Comparison of ENCODE assay signal across 1 cellular context in the genomic region with DNA sequence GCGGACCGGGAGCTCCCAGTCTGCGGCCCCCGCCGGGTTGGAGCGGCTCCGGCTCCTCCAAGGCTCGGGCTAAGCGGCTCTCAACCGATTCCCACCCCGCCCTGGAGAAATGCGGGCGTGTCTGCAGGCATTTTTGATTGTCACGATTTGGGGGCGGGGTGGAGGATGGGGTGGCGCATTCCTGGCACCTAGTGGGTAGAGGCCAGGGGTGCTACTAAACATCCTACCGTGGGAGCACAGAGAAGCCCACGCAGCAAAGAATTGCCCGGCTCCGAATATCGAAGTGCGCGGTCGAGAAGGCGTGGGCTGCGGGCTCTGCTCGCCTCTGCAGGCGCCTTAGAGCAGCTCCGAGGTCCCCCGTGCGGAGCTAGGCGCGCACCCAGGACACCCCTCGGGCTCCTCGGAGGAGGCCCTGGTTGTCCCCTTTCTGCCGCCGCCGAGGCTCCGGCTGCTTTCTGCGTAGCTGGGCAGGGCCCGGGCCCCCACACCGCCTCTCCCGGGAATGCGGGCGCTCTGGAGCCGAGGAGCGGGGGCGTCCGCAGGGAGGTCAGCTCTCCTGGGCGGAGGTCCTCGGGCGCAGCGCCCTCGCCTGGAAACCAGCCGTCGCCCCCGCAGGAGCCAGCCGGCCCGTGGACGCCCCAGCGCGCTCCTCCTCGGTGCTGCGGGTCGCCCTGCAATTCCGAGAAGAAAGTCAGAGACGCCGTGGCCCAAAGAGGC.
A peak's percentile ranks its signal among the peaks of the same experiment; 100 is the strongest.
TF ChIP-seq lines count a peak whose summit lies in the region.

No MANE protein-coding gene starts in this region.

TF ChIP-seq in K562, 482 proteins besides CTCF, POLR2A, EP300 and RAD21 (continued from another document and continues in another):
- TF ChIP-seq, protein P1, sequence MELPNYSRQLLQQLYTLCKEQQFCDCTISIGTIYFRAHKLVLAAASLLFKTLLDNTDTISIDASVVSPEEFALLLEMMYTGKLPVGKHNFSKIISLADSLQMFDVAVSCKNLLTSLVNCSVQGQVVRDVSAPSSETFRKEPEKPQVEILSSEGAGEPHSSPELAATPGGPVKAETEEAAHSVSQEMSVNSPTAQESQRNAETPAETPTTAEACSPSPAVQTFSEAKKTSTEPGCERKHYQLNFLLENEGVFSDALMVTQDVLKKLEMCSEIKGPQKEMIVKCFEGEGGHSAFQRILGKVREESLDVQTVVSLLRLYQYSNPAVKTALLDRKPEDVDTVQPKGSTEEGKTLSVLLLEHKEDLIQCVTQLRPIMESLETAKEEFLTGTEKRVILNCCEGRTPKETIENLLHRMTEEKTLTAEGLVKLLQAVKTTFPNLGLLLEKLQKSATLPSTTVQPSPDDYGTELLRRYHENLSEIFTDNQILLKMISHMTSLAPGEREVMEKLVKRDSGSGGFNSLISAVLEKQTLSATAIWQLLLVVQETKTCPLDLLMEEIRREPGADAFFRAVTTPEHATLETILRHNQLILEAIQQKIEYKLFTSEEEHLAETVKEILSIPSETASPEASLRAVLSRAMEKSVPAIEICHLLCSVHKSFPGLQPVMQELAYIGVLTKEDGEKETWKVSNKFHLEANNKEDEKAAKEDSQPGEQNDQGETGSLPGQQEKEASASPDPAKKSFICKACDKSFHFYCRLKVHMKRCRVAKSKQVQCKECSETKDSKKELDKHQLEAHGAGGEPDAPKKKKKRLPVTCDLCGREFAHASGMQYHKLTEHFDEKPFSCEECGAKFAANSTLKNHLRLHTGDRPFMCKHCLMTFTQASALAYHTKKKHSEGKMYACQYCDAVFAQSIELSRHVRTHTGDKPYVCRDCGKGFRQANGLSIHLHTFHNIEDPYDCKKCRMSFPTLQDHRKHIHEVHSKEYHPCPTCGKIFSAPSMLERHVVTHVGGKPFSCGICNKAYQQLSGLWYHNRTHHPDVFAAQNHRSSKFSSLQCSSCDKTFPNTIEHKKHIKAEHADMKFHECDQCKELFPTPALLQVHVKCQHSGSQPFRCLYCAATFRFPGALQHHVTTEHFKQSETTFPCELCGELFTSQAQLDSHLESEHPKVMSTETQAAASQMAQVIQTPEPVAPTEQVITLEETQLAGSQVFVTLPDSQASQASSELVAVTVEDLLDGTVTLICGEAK (IDR thresholded peaks at IDR 0.05): 0 out of 2 replicates have a peak, but pooled peaks have one; percentile 4
- TF ChIP-seq, protein P1 (CRISPR knock-in tag; IDR thresholded peaks at IDR 0.05): no peak
- no peak for TF ChIP-seq HMGN3 (IDR thresholded peaks at IDR 0.05; ENCODE audit: borderline replicate concordance, extremely low read depth, insufficient read length, low read depth, low read length)
- 0 out of 2 replicates have a peak, but pooled peaks have one; percentile 27 for TF ChIP-seq SP1 (CRISPR knock-in tag; IDR thresholded peaks at IDR 0.05)
- TF ChIP-seq SP2 (IDR thresholded peaks at IDR 0.05; ENCODE audit: extremely low read depth, low read depth, low read length, poor library complexity, severe bottlenecking): no peak
- no peak for TF ChIP-seq ZNF586 (CRISPR knock-in tag; conservative IDR thresholded peaks at IDR 0.05)
- TF ChIP-seq CTCFL (IDR thresholded peaks at IDR 0.05; ENCODE audit: borderline replicate concordance, insufficient read depth, low read depth, low read length, poor library complexity, severe bottlenecking): peak; percentile 2
- no peak for TF ChIP-seq ZEB2 (IDR thresholded peaks at IDR 0.05)
- TF ChIP-seq HNRNPLL (IDR thresholded peaks at IDR 0.05; ENCODE audit: low read depth, low read length, poor library complexity, severe bottlenecking): peak; percentile 12
- no peak for TF ChIP-seq PURB (CRISPR knock-in tag; IDR thresholded peaks at IDR 0.05; ENCODE audit: low read depth)
- peak; percentile 71; the same call in 1 of the 2 replicates for TF ChIP-seq MTA3 (IDR thresholded peaks at IDR 0.05; ENCODE audit: borderline replicate concordance)
- TF ChIP-seq NR2C2 (CRISPR knock-in tag; IDR thresholded peaks at IDR 0.05): no peak
- no peak for TF ChIP-seq NR2C2 (tag; IDR thresholded peaks at IDR 0.05)
- no peak for TF ChIP-seq DIDO1 (tag; IDR thresholded peaks at IDR 0.05; ENCODE audit: low read depth)
- TF ChIP-seq PCBP1 (IDR thresholded peaks at IDR 0.05; ENCODE audit: low read depth, low read length, poor library complexity, severe bottlenecking): peak; percentile 50
- peak; percentile 28; the same call in 1 of the 2 replicates for TF ChIP-seq GATAD2A (IDR thresholded peaks at IDR 0.05)
- TF ChIP-seq NR3C1 (CRISPR knock-in tag; IDR thresholded peaks at IDR 0.05): no peak
- TF ChIP-seq, protein P2, sequence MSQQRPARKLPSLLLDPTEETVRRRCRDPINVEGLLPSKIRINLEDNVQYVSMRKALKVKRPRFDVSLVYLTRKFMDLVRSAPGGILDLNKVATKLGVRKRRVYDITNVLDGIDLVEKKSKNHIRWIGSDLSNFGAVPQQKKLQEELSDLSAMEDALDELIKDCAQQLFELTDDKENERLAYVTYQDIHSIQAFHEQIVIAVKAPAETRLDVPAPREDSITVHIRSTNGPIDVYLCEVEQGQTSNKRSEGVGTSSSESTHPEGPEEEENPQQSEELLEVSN (IDR thresholded peaks at IDR 0.05; ENCODE audit: borderline replicate concordance in 1 of 2, extremely low read depth in 1 of 2, insufficient read depth in 1 of 2, insufficient read length in 1 of 2, low read depth in 1 of 2, low read length in 1 of 2, poor library complexity in 1 of 2, severe bottlenecking in 1 of 2): peak; percentile 24 to 58
- no peak for TF ChIP-seq E2F5 (CRISPR knock-in tag; IDR thresholded peaks at IDR 0.05)
- TF ChIP-seq HDAC2 (IDR thresholded peaks at IDR 0.05): 0 out of 2 replicates have a peak, but pooled peaks have one; percentile 46
- TF ChIP-seq KLF6 (CRISPR knock-in tag; IDR thresholded peaks at IDR 0.05; ENCODE audit: borderline replicate concordance): no peak
- TF ChIP-seq, protein P3, sequence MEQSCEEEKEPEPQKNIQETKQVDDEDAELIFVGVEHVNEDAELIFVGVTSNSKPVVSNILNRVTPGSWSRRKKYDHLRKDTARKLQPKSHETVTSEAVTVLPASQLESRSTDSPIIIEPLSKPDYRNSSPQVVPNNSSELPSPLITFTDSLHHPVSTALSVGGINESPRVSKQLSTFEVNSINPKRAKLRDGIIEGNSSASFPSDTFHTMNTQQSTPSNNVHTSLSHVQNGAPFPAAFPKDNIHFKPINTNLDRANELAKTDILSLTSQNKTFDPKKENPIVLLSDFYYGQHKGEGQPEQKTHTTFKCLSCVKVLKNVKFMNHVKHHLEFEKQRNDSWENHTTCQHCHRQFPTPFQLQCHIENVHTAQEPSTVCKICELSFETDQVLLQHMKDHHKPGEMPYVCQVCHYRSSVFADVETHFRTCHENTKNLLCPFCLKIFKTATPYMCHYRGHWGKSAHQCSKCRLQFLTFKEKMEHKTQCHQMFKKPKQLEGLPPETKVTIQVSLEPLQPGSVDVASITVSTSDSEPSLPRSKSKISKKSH (CRISPR knock-in tag; IDR thresholded peaks at IDR 0.05): no peak
- 0 out of 2 replicates have a peak, but pooled peaks have one; percentile 28 for TF ChIP-seq KLF13 (tag; IDR thresholded peaks at IDR 0.05; ENCODE audit: borderline replicate concordance, low read depth)
- TF ChIP-seq HINFP (tag; conservative IDR thresholded peaks at IDR 0.05; ENCODE audit: low read depth): no peak
- no peak for TF ChIP-seq NR4A1 (CRISPR knock-in tag; IDR thresholded peaks at IDR 0.05)
- no peak for TF ChIP-seq NR4A1 (tag; IDR thresholded peaks at IDR 0.05)
- no peak for TF ChIP-seq DDX20 (tag; IDR thresholded peaks at IDR 0.05; ENCODE audit: low read depth)
- peak; percentile 34 to 48; a peak in 2 of 4 replicates for TF ChIP-seq NRF1 (conservative IDR thresholded peaks at IDR 0.05 in 1 of 2, IDR thresholded peaks at IDR 0.05 in 1 of 2)
- TF ChIP-seq RFX5 (IDR thresholded peaks at IDR 0.05; ENCODE audit: low read depth, low read length): no peak
- TF ChIP-seq CXXC5 (CRISPR knock-in tag; IDR thresholded peaks at IDR 0.05): 0 out of 2 replicates have a peak, but pooled peaks have one; percentile 24
- no peak for TF ChIP-seq PRMT5 (CRISPR knock-in tag; IDR thresholded peaks at IDR 0.05)
- TF ChIP-seq NBN (IDR thresholded peaks at IDR 0.05; ENCODE audit: low read depth): no peak
- TF ChIP-seq SMARCA4 (IDR thresholded peaks at IDR 0.05): no peak
- no peak for TF ChIP-seq ZBTB43 (CRISPR knock-in tag; IDR thresholded peaks at IDR 0.05)
- no peak for TF ChIP-seq RNF2 (IDR thresholded peaks at IDR 0.05)
- 0 out of 2 replicates have a peak, but pooled peaks have one; percentile 51 for TF ChIP-seq RBM14 (IDR thresholded peaks at IDR 0.05; ENCODE audit: borderline replicate concordance, insufficient read depth, low read depth, low read length)
- TF ChIP-seq SNIP1 (IDR thresholded peaks at IDR 0.05; ENCODE audit: low read depth): peak; percentile 62; the same call in 1 of the 2 replicates
- TF ChIP-seq ZC3H4 (CRISPR knock-in tag; IDR thresholded peaks at IDR 0.05; ENCODE audit: borderline replicate concordance): no peak
- TF ChIP-seq HEY1 (CRISPR knock-in tag; IDR thresholded peaks at IDR 0.05; ENCODE audit: borderline replicate concordance): no peak
- TF ChIP-seq, protein P4, sequence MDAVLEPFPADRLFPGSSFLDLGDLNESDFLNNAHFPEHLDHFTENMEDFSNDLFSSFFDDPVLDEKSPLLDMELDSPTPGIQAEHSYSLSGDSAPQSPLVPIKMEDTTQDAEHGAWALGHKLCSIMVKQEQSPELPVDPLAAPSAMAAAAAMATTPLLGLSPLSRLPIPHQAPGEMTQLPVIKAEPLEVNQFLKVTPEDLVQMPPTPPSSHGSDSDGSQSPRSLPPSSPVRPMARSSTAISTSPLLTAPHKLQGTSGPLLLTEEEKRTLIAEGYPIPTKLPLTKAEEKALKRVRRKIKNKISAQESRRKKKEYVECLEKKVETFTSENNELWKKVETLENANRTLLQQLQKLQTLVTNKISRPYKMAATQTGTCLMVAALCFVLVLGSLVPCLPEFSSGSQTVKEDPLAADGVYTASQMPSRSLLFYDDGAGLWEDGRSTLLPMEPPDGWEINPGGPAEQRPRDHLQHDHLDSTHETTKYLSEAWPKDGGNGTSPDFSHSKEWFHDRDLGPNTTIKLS (IDR thresholded peaks at IDR 0.05; ENCODE audit: borderline replicate concordance, low read depth): 0 out of 2 replicates have a peak, but pooled peaks have one; percentile 23
- TF ChIP-seq BMI1 (IDR thresholded peaks at IDR 0.05; ENCODE audit: low read length): no peak
